23 cellular contexts compared by ENCODE assay signal in the genomic region with DNA sequence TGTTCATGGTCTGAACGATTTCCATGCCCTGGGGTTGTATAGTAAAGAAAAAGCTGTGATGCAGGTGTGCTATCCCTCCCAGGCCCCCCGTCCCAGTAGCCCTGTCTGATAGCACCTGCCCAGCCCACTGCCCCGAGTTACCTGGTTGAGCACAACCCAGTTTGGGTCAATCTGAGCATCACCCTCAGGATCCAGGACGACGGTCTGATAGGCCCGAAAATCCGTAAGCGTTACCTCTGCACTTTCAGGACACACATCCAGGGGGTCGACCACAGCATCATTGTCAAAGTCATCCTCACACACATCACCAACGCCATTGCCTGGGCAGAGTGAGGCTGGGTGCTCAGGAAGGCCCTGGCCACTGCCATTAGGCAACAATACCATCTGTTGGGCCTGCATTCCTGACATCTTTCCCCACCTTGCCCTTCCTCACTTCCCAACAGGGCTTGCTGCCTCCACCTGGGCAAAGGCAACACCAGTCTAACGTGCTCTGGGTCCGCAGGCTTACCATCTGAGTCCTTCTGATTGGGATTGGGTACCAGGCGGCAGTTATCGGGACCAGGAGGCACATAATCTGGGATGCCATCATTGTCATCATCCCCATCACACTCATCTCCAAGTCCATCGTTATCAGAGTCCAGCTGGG. TPM values are rescaled to one million over a fixed set of nuclear protein-coding genes. Genes with fewer than 3 reads are reported as not detected.
DNase-seq lines count a peak whose midpoint lies in the region; TF ChIP-seq lines count a peak whose summit lies in the region.
"Had no signal": no experiment of that assay in that cellular context is flagged by ENCODE, and none has a peak within 500 bp of the region (broad histone marks: within the 10 kb centered on the region; RNA-seq: fewer than 3 reads in every experiment).

No MANE protein-coding gene starts in this region.

- H3K27me3 ChIP-seq in NT2/D1 (ENCODE audit: insufficient read depth, insufficient read length) (no peaks in the 10 kb centered on the region), subcutaneous abdominal adipose tissue (ENCODE audit: control insufficient read depth in 5 of 5, insufficient read depth in 4 of 5, low read length in 5 of 5) (no peaks in the 10 kb centered on the region), thyroid gland (no peaks in the 10 kb centered on the region)
- H3K27me3 ChIP-seq: brain microvascular endothelial cell, colonic mucosa, upper lobe of right lung had no signal

- H3K27me3 Mint-ChIP-seq in brain (peaks cover 3% of the 10 kb centered on the region), nephron (ENCODE audit: low read depth) (no peaks in the 10 kb centered on the region)
- H3K27me3 Mint-ChIP-seq: activated CD4-positive, alpha-beta T cell treated with anti-CD3 and anti-CD28 coated beads, Interleukin-2, amount 10 ng/mL, durations not matched to agents 24 days and 14 days; effector memory CD8-positive, alpha-beta T cell; memory B cell had no signal

- peaks cover 75% of the 10 kb centered on the region for H3K36me3 ChIP-seq in NT2/D1 (ENCODE audit: insufficient read depth, insufficient read length, low read length)
- peaks cover 0 to 30% (median 25%) of the 10 kb centered on the region in 5 donors for H3K36me3 ChIP-seq in subcutaneous abdominal adipose tissue (ENCODE audit: control insufficient read depth in 5 of 5, insufficient read depth in 5 of 5, low read length in 5 of 5)
- H3K36me3 ChIP-seq in thyroid gland, result no peaks in the 10 kb centered on the region
- H3K36me3 ChIP-seq: colonic mucosa, upper lobe of right lung had no signal

- H3K36me3 Mint-ChIP-seq in brain (peaks cover 44% of the 10 kb centered on the region), nephron (ENCODE audit: low read depth) (peaks cover 18% of the 10 kb centered on the region)
- H3K36me3 Mint-ChIP-seq: memory B cell had no signal

- no peak for TF ChIP-seq POLR2A in thyroid gland (IDR thresholded peaks at IDR 0.05)

- peak overlapping the region; percentile 96 for H3K9ac ChIP-seq in NT2/D1 (ENCODE audit: insufficient read length, low read depth)
- no peak overlapping the region for H3K9ac ChIP-seq in subcutaneous abdominal adipose tissue (ENCODE audit: low read length in 5 of 5)

- H3K9me3 ChIP-seq in NT2/D1 (ENCODE audit: insufficient read depth, low read length) (no peaks in the 10 kb centered on the region), subcutaneous abdominal adipose tissue (ENCODE audit: control insufficient read depth in 5 of 5, low read length in 5 of 5) (no peaks in the 10 kb centered on the region), thyroid gland (no peaks in the 10 kb centered on the region)
- H3K9me3 ChIP-seq: colonic mucosa, upper lobe of right lung had no signal

- H3K4me1 ChIP-seq in NT2/D1 (ENCODE audit: insufficient read depth, insufficient read length), result peaks cover 22% of the 10 kb centered on the region
- peaks cover 6 to 44% (median 36%) of the 10 kb centered on the region in 5 donors for H3K4me1 ChIP-seq in subcutaneous abdominal adipose tissue (ENCODE audit: control insufficient read depth in 5 of 5, insufficient read depth in 5 of 5, low read length in 5 of 5)
- peaks cover 9 to 22% of the 10 kb centered on the region in 2 donors for H3K4me1 ChIP-seq in thyroid gland

- DNase-seq in NT2/D1 (ENCODE audit: low read depth, low spot score), result no peak
- no peak for DNase-seq in cerebellar cortex (ENCODE audit: low spot score)
- no peak for DNase-seq in thyroid gland
- DNase-seq in stimulated activated naive CD4-positive, alpha-beta T cell treated with Interleukin-2 at 50 U/mL for 16 hours (lab: John Stamatoyannopoulos, UW), result no peak
- DNase-seq: activated CD4-positive, alpha-beta T cell treated with anti-CD3 and anti-CD28 coated beads, Interleukin-2, amount 10 ng/mL, durations not matched to agents 24 days and 14 days; activated T-cell treated with anti-CD3 and anti-CD28 coated beads, Interleukin-2, amount 50 U/mL, for 4 hours; brain microvascular endothelial cell; Calu3; colonic mucosa; DND-41; effector memory CD8-positive, alpha-beta T cell; foreskin fibroblast; NCI-H146; NCI-H446 treated with DMSO at 0.1 percent for 48 hours; small intestine; stimulated activated CD4-positive, alpha-beta T cell treated with anti-CD3 and anti-CD28 coated beads, Interleukin-1b, Interleukin-23, amount 100 ng/mL, for 48 hours; stimulated activated CD8-positive, alpha-beta memory T cell treated with anti-CD3 and anti-CD28 coated beads, Interleukin-4, amount 100 ng/mL, for 48 hours; upper lobe of right lung had no signal

- H3K4me3 Mint-ChIP-seq in brain, result peak overlapping the region; percentile 83 to 97 (median 90)
- H3K4me3 Mint-ChIP-seq in nephron, result peak overlapping the region; percentile 16 to 69 (median 21)
- H3K4me3 Mint-ChIP-seq: activated CD4-positive, alpha-beta T cell treated with anti-CD3 and anti-CD28 coated beads, Interleukin-2, amount 10 ng/mL, durations not matched to agents 24 days and 14 days; activated T-cell treated with anti-CD3 and anti-CD28 coated beads, Interleukin-2, amount 50 U/mL, for 4 hours; effector memory CD8-positive, alpha-beta T cell; memory B cell had no signal

- H3K27ac ChIP-seq in subcutaneous abdominal adipose tissue (ENCODE audit: low read depth, low read length), result peak overlapping the region; percentile 50
- no peak overlapping the region for H3K27ac ChIP-seq in thyroid gland
- H3K27ac ChIP-seq: brain microvascular endothelial cell, C4-2B, colonic mucosa, upper lobe of right lung had no signal

- peaks cover 48% of the 10 kb centered on the region for H3K4me1 Mint-ChIP-seq in brain
- H3K4me1 Mint-ChIP-seq in nephron, result peaks cover 22% of the 10 kb centered on the region

- TF ChIP-seq CTCF in brain (conservative IDR thresholded peaks at IDR 0.05) (no peak), nephron (IDR thresholded peaks at IDR 0.05; ENCODE audit: unreplicated experiment in 3 of 3) (no peak), thyroid gland (IDR thresholded peaks at IDR 0.05) (no peak)

- peaks cover 0 to 6% (median 0%) of the 10 kb centered on the region in 5 experiments for H3K9me3 Mint-ChIP-seq in brain
- H3K9me3 Mint-ChIP-seq in nephron, result no peaks in the 10 kb centered on the region
- H3K9me3 Mint-ChIP-seq: activated CD4-positive, alpha-beta T cell treated with anti-CD3 and anti-CD28 coated beads, Interleukin-2, amount 10 ng/mL, durations not matched to agents 24 days and 14 days; activated T-cell treated with anti-CD3 and anti-CD28 coated beads, Interleukin-2, amount 50 U/mL, for 4 hours; effector memory CD8-positive, alpha-beta T cell; memory B cell had no signal

- H3K27ac Mint-ChIP-seq in brain, result peak overlapping the region; percentile 84 to 100 (median 97)
- H3K27ac Mint-ChIP-seq in nephron, result no peak overlapping the region
- H3K27ac Mint-ChIP-seq: activated CD4-positive, alpha-beta T cell treated with anti-CD3 and anti-CD28 coated beads, Interleukin-2, amount 10 ng/mL, durations not matched to agents 24 days and 14 days; effector memory CD8-positive, alpha-beta T cell; memory B cell had no signal

- intact Hi-C loops in thyroid gland (cut with DNase I), result no loop called here

- WGBS in thyroid gland, 2 donors, result 91 to 95% methylated on average over 15 of the region's 15 CpGs

- no peak overlapping the region for H3K4me3 ChIP-seq in NT2/D1 (ENCODE audit: insufficient read length, low read depth)
- no peak overlapping the region for H3K4me3 ChIP-seq in subcutaneous abdominal adipose tissue (ENCODE audit: low read depth in 1 of 5, low read length in 5 of 5)
- no peak overlapping the region for H3K4me3 ChIP-seq in thyroid gland (replicated peaks in 1 of 3)
- H3K4me3 ChIP-seq: colonic mucosa, upper lobe of right lung had no signal

RNA-seq across cellular contexts. Expression of a gene that starts 9.7 kb away (rescaled TPM):
- 26.7 TPM for polyA plus RNA-seq in brain (ENCODE audit: insufficient read depth, low read depth, low replicate concordance)
- total RNA-seq in thyroid gland, result 10 to 100 TPM in 3 of 4 donors, 1 to 10 TPM in 1; 8.5 to 25.7 (median 18.2) TPM

RNA-seq across cellular contexts. Expression of a gene that starts 10.5 kb away (rescaled TPM):
- polyA plus RNA-seq in brain (ENCODE audit: insufficient read depth, low read depth, low replicate concordance), result 77.4 TPM
- 10 to 100 TPM; 37.9 to 75.5 (median 52.1) TPM for total RNA-seq in thyroid gland

RNA-seq across cellular contexts. Expression of a gene that starts 24.4 kb away (rescaled TPM):
- polyA plus RNA-seq in brain (ENCODE audit: insufficient read depth, low read depth, low replicate concordance), result 11.0 TPM
- under 1 TPM in 1 of 4 donors, not detected in 3; 0.45 TPM for total RNA-seq in thyroid gland

RNA-seq across cellular contexts. Expression of a gene that starts 24.9 kb away (rescaled TPM):
- polyA plus RNA-seq in brain (ENCODE audit: insufficient read depth, low read depth, low replicate concordance), result 390 TPM
- 100 to 1,000 TPM in 3 of 4 donors, 10 to 100 TPM in 1; 79.8 to 263 (median 162) TPM for total RNA-seq in thyroid gland

RNA-seq across cellular contexts. Expression of a gene that starts 57.3 kb away (rescaled TPM):
- polyA plus RNA-seq in brain (ENCODE audit: insufficient read depth, low read depth, low replicate concordance), result 40.8 TPM
- 10 to 100 TPM in 1 of 4 donors, 1 to 10 TPM in 3; 5.6 to 12.0 (median 7.8) TPM for total RNA-seq in thyroid gland

Comparison
In these comparisons a context has a peak if more than half of its experiments do, and no peak if none do; other contexts are left out.
1. H3K27ac Mint-ChIP-seq: peak in brain (5 of 5); none in nephron (0 of 3).